Comparison of ENCODE assay signal across 8 cellular contexts in the genomic region with DNA sequence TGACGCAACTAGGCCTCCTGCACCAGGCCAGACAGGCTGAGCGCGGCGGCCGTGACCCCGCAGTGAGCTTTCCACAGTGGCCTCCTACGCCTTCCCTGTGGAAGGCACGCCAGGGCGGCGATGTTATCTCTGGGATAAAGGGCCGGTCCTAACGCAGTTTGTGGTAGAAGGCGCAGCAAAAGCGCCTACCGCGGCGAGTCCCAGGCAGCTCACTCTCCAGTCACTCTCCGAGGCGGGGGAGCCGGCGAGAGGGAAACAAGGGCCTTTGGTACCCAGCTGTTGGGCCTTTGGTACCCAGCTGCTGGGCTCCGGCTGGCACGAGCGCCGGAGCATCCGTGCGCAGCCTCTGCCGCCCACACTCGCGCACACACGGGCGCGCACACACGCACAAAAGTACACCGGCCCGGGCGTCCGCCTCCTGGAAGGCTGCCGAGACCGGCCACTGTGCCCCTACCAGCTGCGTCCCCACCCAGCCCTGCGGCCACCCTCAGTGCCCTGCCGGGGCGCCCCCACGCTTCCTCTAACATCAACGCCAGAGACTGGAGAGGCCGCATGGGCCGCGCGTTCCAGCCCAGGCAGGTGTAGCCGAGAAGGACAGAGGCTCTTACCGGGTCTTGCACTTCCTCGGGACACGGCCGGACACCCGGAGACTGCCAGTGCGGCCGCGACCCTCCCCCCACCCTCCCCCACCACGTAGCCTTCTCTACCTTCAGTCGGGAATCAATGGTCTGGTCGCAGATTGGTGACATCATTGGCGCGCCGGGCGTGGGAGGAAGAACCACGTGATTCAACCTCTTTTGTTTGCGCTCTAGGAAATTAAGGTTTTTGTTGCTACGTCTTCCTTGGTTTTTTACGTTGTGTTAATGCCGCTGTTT. TPM values are rescaled to one million over a fixed set of nuclear protein-coding genes. Genes with fewer than 3 reads are reported as not detected.
A peak's percentile ranks its signal among the peaks of the same experiment; 100 is the strongest.
DNase-seq lines count a peak whose midpoint lies in the region; ATAC-seq and TF ChIP-seq lines count a peak whose summit lies in the region.

No MANE protein-coding gene starts in this region.

- intact Hi-C loops in PC-9 (cut with micrococcal nuclease; ENCODE audit: unreplicated experiment): loop anchor here (2.0 to 5.0 kb wide), 2 partner anchors 19 to 310 kb away; a partner anchor contains a TSS

- H3K4me3 ChIP-seq in PC-9 (peak overlapping the region; percentile 95), esophagus (ENCODE audit: low read depth in 1 of 2, low read length in 2 of 2) (peak overlapping the region; percentile 85 to 87), mucosa of rectum (ENCODE audit: low read length in 2 of 2) (peak overlapping the region; percentile 89 to 94)

- no TSS peak for BruUV-seq in PC-9 (replicated peaks; lab: Mats Ljungman, UMichigan)

- no peaks in the 10 kb centered on the region for H3K9me2 ChIP-seq in PC-9 (ENCODE audit: insufficient read depth)

- H3K27me3 Mint-ChIP-seq in activated T-cell treated with anti-CD3 and anti-CD28 coated beads, Interleukin-2, amount 50 U/mL, for 24 hours: peaks cover 3% of the 10 kb centered on the region

- H3K4me2 ChIP-seq in PC-9: peak overlapping the region; percentile 79

- peaks cover 5% of the 10 kb centered on the region for H3K9me3 Mint-ChIP-seq in activated T-cell treated with anti-CD3 and anti-CD28 coated beads, Interleukin-2, amount 50 U/mL, for 24 hours

- H3K4me1 ChIP-seq in PC-9 (replicated peaks; ENCODE audit: insufficient read depth) (peaks cover 7% of the 10 kb centered on the region), esophagus (ENCODE audit: control insufficient read depth in 2 of 2, insufficient read depth in 2 of 2, low read length in 1 of 2) (peaks cover 0 to 5% of the 10 kb centered on the region in 2 donors), mucosa of rectum (ENCODE audit: control insufficient read depth in 2 of 2, insufficient read depth in 2 of 2, low read length in 2 of 2) (peaks cover 10 to 11% of the 10 kb centered on the region in 2 donors)

- H3K4me1 Mint-ChIP-seq in activated T-cell treated with anti-CD3 and anti-CD28 coated beads, Interleukin-2, amount 50 U/mL, for 24 hours (ENCODE audit: low read depth): peaks cover 51% of the 10 kb centered on the region

- peak; percentile 58 for ATAC-seq in GM19463 (IDR thresholded peaks at IDR 0.05; ENCODE audit: unreplicated experiment)

- peaks cover 5% of the 10 kb centered on the region; the same call in 1 of the 2 replicates for H4K20me1 ChIP-seq in PC-9 (ENCODE audit: insufficient read depth)

- peaks cover 46% of the 10 kb centered on the region for H3K36me3 Mint-ChIP-seq in activated T-cell treated with anti-CD3 and anti-CD28 coated beads, Interleukin-2, amount 50 U/mL, for 24 hours (ENCODE audit: low read depth)

- H3K9ac ChIP-seq in mucosa of rectum (ENCODE audit: low read depth in 1 of 2, low read length in 2 of 2): peak overlapping the region; percentile 72 to 80

- in situ Hi-C loops in KBM-7 (cut with MboI; ENCODE audit: low pct_unique_long_range_greater_than_20kb, low sequenced_read_pairs): no loop called here

- peak overlapping the region; percentile 98 for H2AFZ ChIP-seq in PC-9

- H3K36me3 ChIP-seq in PC-9 (ENCODE audit: low read depth) (no peaks in the 10 kb centered on the region), esophagus (ENCODE audit: control insufficient read depth in 2 of 2, insufficient read depth in 2 of 2, low read length in 1 of 2) (no peaks in the 10 kb centered on the region), mucosa of rectum (ENCODE audit: control insufficient read depth in 2 of 2, insufficient read depth in 2 of 2, low read length in 2 of 2) (no peaks in the 10 kb centered on the region)

- peaks cover 50% of the 10 kb centered on the region for H3K79me2 ChIP-seq in PC-9 (ENCODE audit: low read depth)

- CTCF ChIA-PET in PC-9 (lab: Charles Lee): no interaction called here

- peak overlapping the region; percentile 92 for H3K4me3 Mint-ChIP-seq in activated T-cell treated with anti-CD3 and anti-CD28 coated beads, Interleukin-2, amount 50 U/mL, for 24 hours

- peak; percentile 89 for DNase-seq in KBM-7
- DNase-seq in PC-9: peak; percentile 74
- DNase-seq in activated T-cell treated with anti-CD3 and anti-CD28 coated beads, Interleukin-2, amount 50 U/mL, for 24 hours: peak; percentile 96
- peak; percentile 84 to 90 for DNase-seq in stimulated activated CD8-positive, alpha-beta memory T cell treated with anti-CD3 and anti-CD28 coated beads, Interleukin-4, amount 100 ng/mL, for 1 hour (ENCODE audit: low read depth in 2 of 2, low spot score in 1 of 2)

- POLR2A ChIA-PET in PC-9 (lab: Charles Lee; ENCODE audit: unreplicated experiment): interaction anchor here (0.5 kb wide), 1 partner anchor 815 kb away, joined by 6 read pairs; no protein-coding TSS in a partner anchor

- H3K9me3 ChIP-seq in PC-9 (ENCODE audit: insufficient read depth, low read depth) (no peaks in the 10 kb centered on the region), esophagus (ENCODE audit: control insufficient read depth in 2 of 2, insufficient read depth in 1 of 2, low read depth in 1 of 2, low read length in 1 of 2) (no peaks in the 10 kb centered on the region), mucosa of rectum (ENCODE audit: control insufficient read depth in 2 of 2, low read length in 2 of 2) (no peaks in the 10 kb centered on the region)

- peaks cover 16% of the 10 kb centered on the region for H3K27me3 ChIP-seq in PC-9 (ENCODE audit: insufficient read depth, low read depth)
- H3K27me3 ChIP-seq in esophagus (ENCODE audit: control insufficient read depth in 1 of 2, insufficient read depth in 2 of 2, low read length in 2 of 2): no peaks in the 10 kb centered on the region
- no peaks in the 10 kb centered on the region for H3K27me3 ChIP-seq in mucosa of rectum (ENCODE audit: control insufficient read depth in 2 of 2, insufficient read depth in 2 of 2, low read length in 2 of 2)

- TF ChIP-seq CTCF in C4-2B (conservative IDR thresholded peaks at IDR 0.05): no peak
- TF ChIP-seq CTCF in PC-9 (conservative IDR thresholded peaks at IDR 0.05): no peak

- no peaks in the 10 kb centered on the region for H3F3A ChIP-seq in PC-9 (ENCODE audit: insufficient read depth, low read depth)

- peak overlapping the region; percentile 99 for H3K27ac Mint-ChIP-seq in activated T-cell treated with anti-CD3 and anti-CD28 coated beads, Interleukin-2, amount 50 U/mL, for 24 hours

- 1% methylated on average over 67 to 71 of the region's 71 CpGs for WGBS in esophagus, 2 donors

- H3K27ac ChIP-seq in C4-2B (peak overlapping the region; percentile 78), PC-9 (peak overlapping the region; percentile 28), esophagus (ENCODE audit: low read depth in 2 of 2, low read length in 1 of 2) (peak overlapping the region; percentile 87 to 88), mucosa of rectum (ENCODE audit: low read depth in 2 of 2, low read length in 2 of 2) (peak overlapping the region; percentile 82 to 86)

RNA-seq across cellular contexts. Expression of a gene that starts 19.5 kb away (rescaled TPM):
- total RNA-seq in PC-9 (2021): 99.6 and 120 TPM in 2 replicates
- 10 to 100 TPM; 13.8 to 19.9 TPM for polyA plus RNA-seq in esophagus

RNA-seq across cellular contexts. Expression of a gene that starts 59.9 kb away (rescaled TPM):
- not detected in 2 replicates for total RNA-seq in PC-9 (2021)
- polyA plus RNA-seq in esophagus: under 1 TPM; 0.11 to 0.18 TPM

Comparison
In these comparisons a context has a peak if more than half of its experiments do, and no peak if none do; other contexts are left out.
1. Peak in every context shown above with its lines: DNase-seq, ATAC-seq, H3K4me3 ChIP-seq and H3K27ac ChIP-seq.
2. H3K27ac ChIP-seq: peak in every context shown above with its lines; median percentile 88 in esophagus; 84 in mucosa of rectum; 78 in C4-2B; 28 in PC-9.